9 cellular contexts compared by ENCODE assay signal in genomic region chr12:68180792-68181744, GRCh38. TPM values are rescaled to one million over a fixed set of nuclear protein-coding genes. Genes with fewer than 3 reads are reported as not detected.
DNase-seq lines count a peak whose midpoint lies in the region; ATAC-seq and TF ChIP-seq lines count a peak whose summit lies in the region.
"Had no signal": no experiment of that assay in that cellular context is flagged by ENCODE, and none has a peak within 500 bp of the region (broad histone marks: within the 10 kb centered on the region; RNA-seq: fewer than 3 reads in every experiment).

No MANE protein-coding gene starts in this region.

- H3K4ac ChIP-seq in trophoblast cell (ENCODE audit: low read depth, low read length): no peak overlapping the region

- no peaks in the 10 kb centered on the region for H3K79me1 ChIP-seq in trophoblast cell (ENCODE audit: low read length)

- H2AFZ ChIP-seq in Loucy (ENCODE audit: low read length): peak overlapping the region; percentile 74
- H2AFZ ChIP-seq in osteoblast (ENCODE audit: low read length): no peak overlapping the region
- no peak overlapping the region for H2AFZ ChIP-seq in trophoblast cell (ENCODE audit: insufficient read depth, low read length, poor library complexity)

- H3K27me3 ChIP-seq in left ventricle myocardium inferior (ENCODE audit: low read depth) (no peaks in the 10 kb centered on the region), Loucy (ENCODE audit: insufficient read depth, low read length, poor library complexity, severe bottlenecking) (no peaks in the 10 kb centered on the region), osteoblast (ENCODE audit: insufficient read depth, low read length) (peaks cover 13% of the 10 kb centered on the region), HAP-1 (ENCODE audit: low read depth) (no peaks in the 10 kb centered on the region), trophoblast cell (ENCODE audit: insufficient read depth, low read length) (peaks cover 3% of the 10 kb centered on the region)
- H3K27me3 ChIP-seq: tibial artery had no signal

- peaks cover 3% of the 10 kb centered on the region for H3K9me3 Mint-ChIP-seq in activated naive CD8-positive, alpha-beta T cell treated with anti-CD3 and anti-CD28 coated beads, Interleukin-2, amount 10 ng/mL, durations not matched to agents 7 days and 5 days
- H3K9me3 Mint-ChIP-seq in stimulated activated naive B cell treated with anti-CD40 and anti-IgM and Interleukin-4, amounts not matched to agents 10 μg/mL and 1 μg/mL and 100 μg/mL, for 72 hours: peaks cover 0 to 1% of the 10 kb centered on the region in 2 donors

- no peak overlapping the region for H4K91ac ChIP-seq in trophoblast cell (ENCODE audit: low read depth, low read length)

- H3K23ac ChIP-seq in trophoblast cell (ENCODE audit: low read length): no peak overlapping the region

- H3K79me2 ChIP-seq in Loucy (ENCODE audit: insufficient read depth, low read length) (no peaks in the 10 kb centered on the region), osteoblast (ENCODE audit: insufficient read depth, low read length) (no peaks in the 10 kb centered on the region), trophoblast cell (ENCODE audit: control insufficient read depth, insufficient read depth, low read length, poor library complexity) (no peaks in the 10 kb centered on the region)

- ATAC-seq in Right ventricle myocardium superior (ENCODE audit: poor library complexity): peak; percentile 46
- ATAC-seq in activated naive CD8-positive, alpha-beta T cell treated with anti-CD3 and anti-CD28 coated beads, Interleukin-2, amount 10 ng/mL, durations not matched to agents 7 days and 5 days (ENCODE audit: low read depth): peak; percentile 97
- peak; percentile 86 to 91 for ATAC-seq in stimulated activated naive B cell treated with anti-CD40 and anti-IgM and Interleukin-4, amounts not matched to agents 10 μg/mL and 1 μg/mL and 100 μg/mL, for 72 hours (replicated peaks)

- H3K27ac ChIP-seq in left ventricle myocardium inferior (replicated peaks) (no peak overlapping the region), osteoblast (ENCODE audit: low read depth, low read length) (no peak overlapping the region), trophoblast cell (ENCODE audit: low read depth, low read length) (no peak overlapping the region)
- H3K27ac ChIP-seq: tibial artery had no signal

- no peak overlapping the region for H3K18ac ChIP-seq in trophoblast cell (ENCODE audit: low read length)

- intact Hi-C loops in Right ventricle myocardium superior (cut with DNase I): no loop called here
- intact Hi-C loops in left ventricle myocardium inferior (cut with micrococcal nuclease): no loop called here

- no peaks in the 10 kb centered on the region for H3K9me3 ChIP-seq in left ventricle myocardium inferior (replicated peaks)
- no peaks in the 10 kb centered on the region for H3K9me3 ChIP-seq in Loucy (ENCODE audit: insufficient read depth, low read depth, low read length)
- no peaks in the 10 kb centered on the region for H3K9me3 ChIP-seq in osteoblast (ENCODE audit: low read depth, low read length)
- no peaks in the 10 kb centered on the region for H3K9me3 ChIP-seq in HAP-1
- H3K9me3 ChIP-seq in trophoblast cell (ENCODE audit: insufficient read depth, low read depth, low read length): no peaks in the 10 kb centered on the region
- H3K9me3 ChIP-seq: tibial artery had no signal

- H4K8ac ChIP-seq in trophoblast cell (ENCODE audit: low read depth, low read length): no peak overlapping the region

- H3K9me2 ChIP-seq in Loucy (replicated peaks; ENCODE audit: low read depth, low read length): no peaks in the 10 kb centered on the region

- H3K9ac ChIP-seq in Loucy (ENCODE audit: low read depth, low read length, poor library complexity, severe bottlenecking): no peak overlapping the region
- no peak overlapping the region for H3K9ac ChIP-seq in trophoblast cell (ENCODE audit: low read length)

- no peaks in the 10 kb centered on the region for H3K4me1 ChIP-seq in left ventricle myocardium inferior
- peaks cover 16% of the 10 kb centered on the region for H3K4me1 ChIP-seq in Loucy (ENCODE audit: insufficient read depth, low read length, poor library complexity, severe bottlenecking)
- no peaks in the 10 kb centered on the region for H3K4me1 ChIP-seq in osteoblast (ENCODE audit: insufficient read depth, low read length)
- H3K4me1 ChIP-seq in HAP-1: no peaks in the 10 kb centered on the region
- peaks cover 2% of the 10 kb centered on the region in 2 experiments for H3K4me1 ChIP-seq in trophoblast cell (ENCODE audit: control insufficient read depth in 1 of 2, insufficient read depth in 2 of 2, low read length in 2 of 2)
- H3K4me1 ChIP-seq: tibial artery had no signal

- no peak overlapping the region for H2BK12ac ChIP-seq in trophoblast cell (ENCODE audit: low read length)

- TF ChIP-seq CTCF in left ventricle myocardium inferior (IDR thresholded peaks at IDR 0.05; ENCODE audit: borderline replicate concordance) (no peak), Loucy (conservative IDR thresholded peaks at IDR 0.05; ENCODE audit: low read length) (no peak), osteoblast (IDR thresholded peaks at IDR 0.05; ENCODE audit: extremely low read depth, low read depth, low read length) (no peak)

- no peaks in the 10 kb centered on the region for H3F3A ChIP-seq in Loucy (ENCODE audit: low read depth)

- DNase-seq in Right ventricle myocardium superior: no peak
- no peak for DNase-seq in left ventricle myocardium inferior
- peak; percentile 51 for DNase-seq in activated naive CD8-positive, alpha-beta T cell treated with anti-CD3 and anti-CD28 coated beads, Interleukin-2, amount 10 ng/mL, durations not matched to agents 7 days and 5 days
- DNase-seq in stimulated activated naive B cell treated with anti-CD40 and anti-IgM and Interleukin-4, amounts not matched to agents 10 μg/mL and 1 μg/mL and 100 μg/mL, for 72 hours: no peak
- no peak for DNase-seq in osteoblast (ENCODE audit: insufficient read length, low spot score, missing footprints)
- no peak for DNase-seq in HAP-1 (ENCODE audit: low spot score in 2 of 2)
- no peak for DNase-seq in trophoblast cell
- DNase-seq: tibial artery had no signal

- H3K14ac ChIP-seq in trophoblast cell (ENCODE audit: low read length): no peak overlapping the region

- peak overlapping the region; percentile 41 for H3K4me2 ChIP-seq in Loucy (ENCODE audit: low read depth, low read length, poor library complexity, severe bottlenecking)
- H3K4me2 ChIP-seq in osteoblast (ENCODE audit: insufficient read depth, low read length): no peak overlapping the region
- no peak overlapping the region for H3K4me2 ChIP-seq in trophoblast cell (ENCODE audit: low read length)

- peaks cover 6% of the 10 kb centered on the region for H3K36me3 Mint-ChIP-seq in activated naive CD8-positive, alpha-beta T cell treated with anti-CD3 and anti-CD28 coated beads, Interleukin-2, amount 10 ng/mL, durations not matched to agents 7 days and 5 days
- H3K36me3 Mint-ChIP-seq in stimulated activated naive B cell treated with anti-CD40 and anti-IgM and Interleukin-4, amounts not matched to agents 10 μg/mL and 1 μg/mL and 100 μg/mL, for 72 hours: no peaks in the 10 kb centered on the region

- POLR2A ChIA-PET in activated naive CD8-positive, alpha-beta T cell treated with anti-CD3 and anti-CD28 coated beads, Interleukin-2, amount 10 ng/mL, durations not matched to agents 7 days and 5 days (lab: Charles Lee): interaction anchor here (1.0 to 1.2 kb wide), 3 partner anchors 10 to 532 kb away, joined by 3 to 5 read pairs (median 3); partner anchors contain the start of gene DYRK2

- no CpG with 5 or more reads among the region's 3 CpGs for WGBS in trophoblast cell (ENCODE audit: extremely low coverage, insufficient coverage, insufficient read length)

- H3K4me3 Mint-ChIP-seq in activated naive CD8-positive, alpha-beta T cell treated with anti-CD3 and anti-CD28 coated beads, Interleukin-2, amount 10 ng/mL, durations not matched to agents 7 days and 5 days: peak overlapping the region; percentile 50
- H3K4me3 Mint-ChIP-seq in stimulated activated naive B cell treated with anti-CD40 and anti-IgM and Interleukin-4, amounts not matched to agents 10 μg/mL and 1 μg/mL and 100 μg/mL, for 72 hours: no peak overlapping the region

- H2BK5ac ChIP-seq in trophoblast cell (ENCODE audit: low read depth, low read length, poor library complexity): no peak overlapping the region

- no peaks in the 10 kb centered on the region for H3K36me3 ChIP-seq in left ventricle myocardium inferior
- H3K36me3 ChIP-seq in Loucy (ENCODE audit: insufficient read depth, low read length): no peaks in the 10 kb centered on the region
- no peaks in the 10 kb centered on the region for H3K36me3 ChIP-seq in osteoblast (ENCODE audit: insufficient read depth, low read length)
- no peaks in the 10 kb centered on the region for H3K36me3 ChIP-seq in HAP-1 (replicated peaks)
- H3K36me3 ChIP-seq in trophoblast cell (ENCODE audit: control insufficient read depth in 1 of 2, insufficient read depth in 2 of 2, low read length in 2 of 2): no peaks in the 10 kb centered on the region
- H3K36me3 ChIP-seq: tibial artery had no signal

- H2BK120ac ChIP-seq in trophoblast cell (ENCODE audit: insufficient read depth, low read length, poor library complexity): no peak overlapping the region

- no peaks in the 10 kb centered on the region for H3K27me3 Mint-ChIP-seq in activated naive CD8-positive, alpha-beta T cell treated with anti-CD3 and anti-CD28 coated beads, Interleukin-2, amount 10 ng/mL, durations not matched to agents 7 days and 5 days
- H3K27me3 Mint-ChIP-seq in stimulated activated naive B cell treated with anti-CD40 and anti-IgM and Interleukin-4, amounts not matched to agents 10 μg/mL and 1 μg/mL and 100 μg/mL, for 72 hours: no peaks in the 10 kb centered on the region

- H2AK5ac ChIP-seq in trophoblast cell (ENCODE audit: low read length): no peak overlapping the region

- no peak overlapping the region for H4K12ac ChIP-seq in trophoblast cell (ENCODE audit: low read depth, low read length)

- H3K27ac Mint-ChIP-seq in activated naive CD8-positive, alpha-beta T cell treated with anti-CD3 and anti-CD28 coated beads, Interleukin-2, amount 10 ng/mL, durations not matched to agents 7 days and 5 days: peak overlapping the region; percentile 81
- peak overlapping the region; percentile 22 for H3K27ac Mint-ChIP-seq in stimulated activated naive B cell treated with anti-CD40 and anti-IgM and Interleukin-4, amounts not matched to agents 10 μg/mL and 1 μg/mL and 100 μg/mL, for 72 hours

- H3K4me3 ChIP-seq in left ventricle myocardium inferior (no peak overlapping the region), Loucy (ENCODE audit: low read length, poor library complexity, severe bottlenecking) (no peak overlapping the region), osteoblast (ENCODE audit: insufficient read depth, low read length) (no peak overlapping the region), HAP-1 (no peak overlapping the region), trophoblast cell (ENCODE audit: low read depth, low read length) (no peak overlapping the region)
- H3K4me3 ChIP-seq: tibial artery had no signal

- in situ Hi-C loops in HAP-1 (cut with MboI; ENCODE audit: low sequenced_read_pairs): no loop called here

- peaks cover 51% of the 10 kb centered on the region for H3K4me1 Mint-ChIP-seq in activated naive CD8-positive, alpha-beta T cell treated with anti-CD3 and anti-CD28 coated beads, Interleukin-2, amount 10 ng/mL, durations not matched to agents 7 days and 5 days
- H3K4me1 Mint-ChIP-seq in stimulated activated naive B cell treated with anti-CD40 and anti-IgM and Interleukin-4, amounts not matched to agents 10 μg/mL and 1 μg/mL and 100 μg/mL, for 72 hours: peaks cover 16 to 18% of the 10 kb centered on the region in 2 donors

- H4K20me1 ChIP-seq in Loucy (ENCODE audit: insufficient read depth, low read length, poor library complexity, severe bottlenecking): no peaks in the 10 kb centered on the region
- no peaks in the 10 kb centered on the region for H4K20me1 ChIP-seq in osteoblast (ENCODE audit: insufficient read depth, low read length)

RNA-seq across cellular contexts. Expression of gene IFNG, which starts 21.5 kb away (rescaled TPM):
- not detected for total RNA-seq in Right ventricle myocardium superior
- not detected for total RNA-seq in left ventricle myocardium inferior
- under 1 TPM; 0.57 to 0.91 TPM for total RNA-seq in activated naive CD8-positive, alpha-beta T cell treated with anti-CD3 and anti-CD28 coated beads, Interleukin-2, amount 10 ng/mL, durations not matched to agents 7 days and 5 days
- not detected in 2 replicates for total RNA-seq in osteoblast
- not detected in 2 replicates for polyA plus RNA-seq in trophoblast cell (2013)

RNA-seq across cellular contexts. Expression of gene IL26, which starts 44.5 kb away (rescaled TPM):
- total RNA-seq in Right ventricle myocardium superior: not detected
- total RNA-seq in left ventricle myocardium inferior: not detected
- total RNA-seq in activated naive CD8-positive, alpha-beta T cell treated with anti-CD3 and anti-CD28 coated beads, Interleukin-2, amount 10 ng/mL, durations not matched to agents 7 days and 5 days: not detected
- total RNA-seq in osteoblast: 2.4 and 3.6 TPM in 2 replicates
- polyA plus RNA-seq in trophoblast cell (2013): not detected in 2 replicates

Comparison
In these comparisons a context has a peak if more than half of its experiments do, and no peak if none do; other contexts are left out.
1. ATAC-seq: peak in every context shown above with its lines; median percentile 97 in activated naive CD8-positive, alpha-beta T cell treated with anti-CD3 and anti-CD28 coated beads, Interleukin-2, amount 10 ng/mL, durations not matched to agents 7 days and 5 days; 88 in stimulated activated naive B cell treated with anti-CD40 and anti-IgM and Interleukin-4, amounts not matched to agents 10 μg/mL and 1 μg/mL and 100 μg/mL, for 72 hours; 46 in Right ventricle myocardium superior.